13 cellular contexts compared by ENCODE assay signal in the genomic region with DNA sequence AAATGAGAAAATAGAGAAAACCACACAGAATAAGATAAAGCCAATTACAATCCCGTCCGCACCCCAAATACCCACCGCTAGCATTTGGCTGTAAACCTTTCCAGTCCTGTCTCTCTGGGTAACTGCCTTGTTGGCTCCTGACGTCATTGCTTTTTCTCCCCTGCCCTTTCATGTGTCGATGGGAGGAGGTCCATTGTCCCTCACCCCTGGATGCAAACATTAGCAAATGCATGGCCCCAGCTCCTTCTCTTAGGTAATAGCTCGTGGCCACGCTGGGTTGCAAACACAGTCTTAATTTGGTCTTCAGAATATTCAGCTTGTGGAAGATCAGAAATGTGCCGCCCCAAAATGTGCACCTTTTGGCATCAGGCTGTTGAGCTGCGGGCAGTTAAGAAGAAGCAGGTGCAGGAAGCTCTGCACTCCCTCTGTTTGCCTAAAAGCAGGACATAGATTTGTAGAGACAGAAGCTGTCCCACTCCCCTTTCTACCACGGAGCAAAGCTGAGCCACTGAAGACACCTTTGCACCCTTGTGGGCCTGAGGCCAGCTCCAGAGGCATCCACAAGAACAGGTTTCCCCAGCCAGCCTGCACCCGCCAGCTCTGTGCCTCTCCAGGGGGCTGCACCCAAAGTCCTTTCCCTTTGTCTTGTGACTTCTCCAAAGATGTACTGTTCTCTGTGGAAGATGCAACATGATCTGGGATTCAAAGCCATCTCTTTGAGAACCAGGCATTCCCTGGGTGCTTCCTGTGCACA.
A peak's percentile ranks its signal among the peaks of the same experiment; 100 is the strongest.
DNase-seq lines count a peak whose midpoint lies in the region; ATAC-seq and TF ChIP-seq lines count a peak whose summit lies in the region.
"Had no signal": no experiment of that assay in that cellular context is flagged by ENCODE, and none has a peak within 500 bp of the region (broad histone marks: within the 10 kb centered on the region; RNA-seq: fewer than 3 reads in every experiment).

No MANE protein-coding gene starts in this region.

- no peak for ATAC-seq in stimulated activated effector memory CD8-positive, alpha-beta T cell treated with anti-CD3 and anti-CD28 coated beads, Interleukin-12 subunit alpha, Interleukin-12 subunit beta, amount 100 ng/mL, for 72 hours
- ATAC-seq in HG03469 (IDR thresholded peaks at IDR 0.05; ENCODE audit: unreplicated experiment) (no peak), left lobe of liver (no peak)
- ATAC-seq in stimulated activated naive B cell treated with anti-CD40 and anti-IgM and Interleukin-4, amounts not matched to agents 10 μg/mL and 1 μg/mL and 100 μg/mL, for 72 hours (replicated peaks), result no peak
- ATAC-seq: Panc1 had no signal

- no peaks in the 10 kb centered on the region for H3K27me3 Mint-ChIP-seq in activated naive CD8-positive, alpha-beta T cell
- H3K27me3 Mint-ChIP-seq in activated naive CD8-positive, alpha-beta T cell treated with anti-CD3 and anti-CD28 coated beads for 36 hours, result no peaks in the 10 kb centered on the region
- peaks cover 35% of the 10 kb centered on the region for H3K27me3 Mint-ChIP-seq in chondrocyte (ENCODE audit: low read depth)
- H3K27me3 Mint-ChIP-seq in stimulated activated naive B cell treated with anti-CD40 and anti-IgM and Interleukin-4, amounts not matched to agents 10 μg/mL and 1 μg/mL and 100 μg/mL, for 72 hours, result no peaks in the 10 kb centered on the region

- peak overlapping the region; percentile 21 for H3K4me3 Mint-ChIP-seq in activated naive CD8-positive, alpha-beta T cell
- H3K4me3 Mint-ChIP-seq in activated naive CD8-positive, alpha-beta T cell treated with anti-CD3 and anti-CD28 coated beads for 36 hours, result no peak overlapping the region
- no peak overlapping the region for H3K4me3 Mint-ChIP-seq in chondrocyte (ENCODE audit: unreplicated experiment)
- H3K4me3 Mint-ChIP-seq in stimulated activated effector memory CD8-positive, alpha-beta T cell treated with anti-CD3 and anti-CD28 coated beads, Interleukin-12 subunit alpha, Interleukin-12 subunit beta, amount 100 ng/mL, for 72 hours, result no peak overlapping the region
- no peak overlapping the region for H3K4me3 Mint-ChIP-seq in stimulated activated naive B cell treated with anti-CD40 and anti-IgM and Interleukin-4, amounts not matched to agents 10 μg/mL and 1 μg/mL and 100 μg/mL, for 72 hours

- H3K9me3 Mint-ChIP-seq in activated naive CD8-positive, alpha-beta T cell (ENCODE audit: low read depth), result no peaks in the 10 kb centered on the region
- no peaks in the 10 kb centered on the region for H3K9me3 Mint-ChIP-seq in activated naive CD8-positive, alpha-beta T cell treated with anti-CD3 and anti-CD28 coated beads for 36 hours
- no peaks in the 10 kb centered on the region for H3K9me3 Mint-ChIP-seq in chondrocyte (ENCODE audit: low read depth)
- no peaks in the 10 kb centered on the region for H3K9me3 Mint-ChIP-seq in stimulated activated effector memory CD8-positive, alpha-beta T cell treated with anti-CD3 and anti-CD28 coated beads, Interleukin-12 subunit alpha, Interleukin-12 subunit beta, amount 100 ng/mL, for 72 hours
- no peaks in the 10 kb centered on the region for H3K9me3 Mint-ChIP-seq in stimulated activated naive B cell treated with anti-CD40 and anti-IgM and Interleukin-4, amounts not matched to agents 10 μg/mL and 1 μg/mL and 100 μg/mL, for 72 hours

- H3K27ac Mint-ChIP-seq in activated naive CD8-positive, alpha-beta T cell, result peak overlapping the region; percentile 22
- H3K27ac Mint-ChIP-seq in activated naive CD8-positive, alpha-beta T cell treated with anti-CD3 and anti-CD28 coated beads for 36 hours, result no peak overlapping the region
- no peak overlapping the region for H3K27ac Mint-ChIP-seq in chondrocyte (ENCODE audit: unreplicated experiment)
- peak overlapping the region; percentile 73 for H3K27ac Mint-ChIP-seq in stimulated activated effector memory CD8-positive, alpha-beta T cell treated with anti-CD3 and anti-CD28 coated beads, Interleukin-12 subunit alpha, Interleukin-12 subunit beta, amount 100 ng/mL, for 72 hours
- H3K27ac Mint-ChIP-seq in stimulated activated naive B cell treated with anti-CD40 and anti-IgM and Interleukin-4, amounts not matched to agents 10 μg/mL and 1 μg/mL and 100 μg/mL, for 72 hours, result no peak overlapping the region

- no peak for DNase-seq in activated naive CD8-positive, alpha-beta T cell treated with anti-CD3 and anti-CD28 coated beads for 36 hours
- DNase-seq in NCI-H2081 (lab: John Stamatoyannopoulos, UW), result peak; percentile 86 to 95
- DNase-seq in chondrocyte (ENCODE audit: low spot score), result peak; percentile 58
- DNase-seq in stimulated activated effector memory CD8-positive, alpha-beta T cell treated with anti-CD3 and anti-CD28 coated beads, Interleukin-12 subunit alpha, Interleukin-12 subunit beta, amount 100 ng/mL, for 72 hours (ENCODE audit: low spot score in 2 of 2), result no peak
- DNase-seq in stimulated activated naive B cell treated with anti-CD40 and anti-IgM and Interleukin-4, amounts not matched to agents 10 μg/mL and 1 μg/mL and 100 μg/mL, for 72 hours, result no peak
- DNase-seq in left lobe of liver (ENCODE audit: low spot score), result no peak
- DNase-seq: activated naive CD4-positive, alpha-beta T cell treated with anti-CD3 and anti-CD28 coated beads, Interleukin-2, amount 50 U/mL, for 16 hours; islet precursor cell; NCI-H187; stimulated activated CD4-positive, alpha-beta T cell treated with anti-CD3 and anti-CD28 coated beads, Interleukin-4, amount 100 ng/mL, for 1 hour had no signal

- no peak for TF ChIP-seq CTCF in chondrocyte (IDR thresholded peaks at IDR 0.05)

- no peaks in the 10 kb centered on the region for H3K36me3 Mint-ChIP-seq in activated naive CD8-positive, alpha-beta T cell
- no peaks in the 10 kb centered on the region for H3K36me3 Mint-ChIP-seq in activated naive CD8-positive, alpha-beta T cell treated with anti-CD3 and anti-CD28 coated beads for 36 hours
- H3K36me3 Mint-ChIP-seq in chondrocyte (ENCODE audit: low read depth), result no peaks in the 10 kb centered on the region
- H3K36me3 Mint-ChIP-seq in stimulated activated effector memory CD8-positive, alpha-beta T cell treated with anti-CD3 and anti-CD28 coated beads, Interleukin-12 subunit alpha, Interleukin-12 subunit beta, amount 100 ng/mL, for 72 hours, result no peaks in the 10 kb centered on the region
- no peaks in the 10 kb centered on the region for H3K36me3 Mint-ChIP-seq in stimulated activated naive B cell treated with anti-CD40 and anti-IgM and Interleukin-4, amounts not matched to agents 10 μg/mL and 1 μg/mL and 100 μg/mL, for 72 hours

- H3K4me1 Mint-ChIP-seq in activated naive CD8-positive, alpha-beta T cell (ENCODE audit: low read depth), result peaks cover 55% of the 10 kb centered on the region
- peaks cover 44% of the 10 kb centered on the region for H3K4me1 Mint-ChIP-seq in activated naive CD8-positive, alpha-beta T cell treated with anti-CD3 and anti-CD28 coated beads for 36 hours
- no peaks in the 10 kb centered on the region for H3K4me1 Mint-ChIP-seq in chondrocyte (ENCODE audit: low read depth)
- H3K4me1 Mint-ChIP-seq in stimulated activated effector memory CD8-positive, alpha-beta T cell treated with anti-CD3 and anti-CD28 coated beads, Interleukin-12 subunit alpha, Interleukin-12 subunit beta, amount 100 ng/mL, for 72 hours, result peaks cover 31% of the 10 kb centered on the region
- peaks cover 32 to 51% of the 10 kb centered on the region in 2 donors for H3K4me1 Mint-ChIP-seq in stimulated activated naive B cell treated with anti-CD40 and anti-IgM and Interleukin-4, amounts not matched to agents 10 μg/mL and 1 μg/mL and 100 μg/mL, for 72 hours

Comparison
In these comparisons a context has a peak if more than half of its experiments do, and no peak if none do; other contexts are left out.
1. H3K27ac Mint-ChIP-seq: peak in activated naive CD8-positive, alpha-beta T cell (single experiment) and stimulated activated effector memory CD8-positive, alpha-beta T cell treated with anti-CD3 and anti-CD28 coated beads, Interleukin-12 subunit alpha, Interleukin-12 subunit beta, amount 100 ng/mL, for 72 hours (single experiment); none in activated naive CD8-positive, alpha-beta T cell treated with anti-CD3 and anti-CD28 coated beads for 36 hours (single experiment), chondrocyte (single experiment) and stimulated activated naive B cell treated with anti-CD40 and anti-IgM and Interleukin-4, amounts not matched to agents 10 μg/mL and 1 μg/mL and 100 μg/mL, for 72 hours (single experiment).
2. DNase-seq: peak in NCI-H2081 (2 of 2) and chondrocyte (single experiment); none in activated naive CD8-positive, alpha-beta T cell treated with anti-CD3 and anti-CD28 coated beads for 36 hours (single experiment), stimulated activated effector memory CD8-positive, alpha-beta T cell treated with anti-CD3 and anti-CD28 coated beads, Interleukin-12 subunit alpha, Interleukin-12 subunit beta, amount 100 ng/mL, for 72 hours (0 of 2), stimulated activated naive B cell treated with anti-CD40 and anti-IgM and Interleukin-4, amounts not matched to agents 10 μg/mL and 1 μg/mL and 100 μg/mL, for 72 hours (single experiment) and left lobe of liver (single experiment).